1 cellular context compared by ENCODE assay signal in the genomic region with DNA sequence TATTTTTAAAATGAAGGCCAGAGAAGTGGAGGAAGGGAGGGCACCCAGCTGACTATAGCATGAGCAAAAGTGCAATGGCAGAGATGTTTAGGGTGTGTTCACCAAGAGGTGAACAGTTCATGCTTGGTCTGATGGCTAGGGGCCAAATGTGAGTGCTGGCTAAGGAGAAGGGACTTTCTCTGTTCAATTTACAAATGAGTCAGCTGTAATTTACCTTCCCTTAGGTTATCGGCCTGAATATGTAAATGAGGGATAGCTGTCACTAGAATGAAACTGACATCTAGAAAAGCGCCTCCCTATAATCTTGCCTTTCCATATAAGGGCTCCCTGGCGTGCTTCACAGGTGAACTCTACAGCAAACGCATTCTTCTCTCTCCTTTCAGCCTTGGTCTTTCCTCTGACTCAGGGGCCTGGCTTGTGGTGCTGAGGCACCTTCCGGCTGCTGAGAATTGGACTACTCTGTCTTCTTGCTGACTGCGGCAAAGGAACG.
TF ChIP-seq lines count a peak whose summit lies in the region.

No MANE protein-coding gene starts in this region.

TF ChIP-seq in K562, 482 proteins besides CTCF, POLR2A, EP300 and RAD21 (continued from another document and continues in another):
- TF ChIP-seq, protein P1, sequence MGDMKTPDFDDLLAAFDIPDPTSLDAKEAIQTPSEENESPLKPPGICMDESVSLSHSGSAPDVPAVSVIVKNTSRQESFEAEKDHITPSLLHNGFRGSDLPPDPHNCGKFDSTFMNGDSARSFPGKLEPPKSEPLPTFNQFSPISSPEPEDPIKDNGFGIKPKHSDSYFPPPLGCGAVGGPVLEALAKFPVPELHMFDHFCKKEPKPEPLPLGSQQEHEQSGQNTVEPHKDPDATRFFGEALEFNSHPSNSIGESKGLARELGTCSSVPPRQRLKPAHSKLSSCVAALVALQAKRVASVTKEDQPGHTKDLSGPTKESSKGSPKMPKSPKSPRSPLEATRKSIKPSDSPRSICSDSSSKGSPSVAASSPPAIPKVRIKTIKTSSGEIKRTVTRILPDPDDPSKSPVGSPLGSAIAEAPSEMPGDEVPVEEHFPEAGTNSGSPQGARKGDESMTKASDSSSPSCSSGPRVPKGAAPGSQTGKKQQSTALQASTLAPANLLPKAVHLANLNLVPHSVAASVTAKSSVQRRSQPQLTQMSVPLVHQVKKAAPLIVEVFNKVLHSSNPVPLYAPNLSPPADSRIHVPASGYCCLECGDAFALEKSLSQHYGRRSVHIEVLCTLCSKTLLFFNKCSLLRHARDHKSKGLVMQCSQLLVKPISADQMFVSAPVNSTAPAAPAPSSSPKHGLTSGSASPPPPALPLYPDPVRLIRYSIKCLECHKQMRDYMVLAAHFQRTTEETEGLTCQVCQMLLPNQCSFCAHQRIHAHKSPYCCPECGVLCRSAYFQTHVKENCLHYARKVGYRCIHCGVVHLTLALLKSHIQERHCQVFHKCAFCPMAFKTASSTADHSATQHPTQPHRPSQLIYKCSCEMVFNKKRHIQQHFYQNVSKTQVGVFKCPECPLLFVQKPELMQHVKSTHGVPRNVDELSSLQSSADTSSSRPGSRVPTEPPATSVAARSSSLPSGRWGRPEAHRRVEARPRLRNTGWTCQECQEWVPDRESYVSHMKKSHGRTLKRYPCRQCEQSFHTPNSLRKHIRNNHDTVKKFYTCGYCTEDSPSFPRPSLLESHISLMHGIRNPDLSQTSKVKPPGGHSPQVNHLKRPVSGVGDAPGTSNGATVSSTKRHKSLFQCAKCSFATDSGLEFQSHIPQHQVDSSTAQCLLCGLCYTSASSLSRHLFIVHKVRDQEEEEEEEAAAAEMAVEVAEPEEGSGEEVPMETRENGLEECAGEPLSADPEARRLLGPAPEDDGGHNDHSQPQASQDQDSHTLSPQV (IDR thresholded peaks at IDR 0.05), result 0 out of 2 replicates have a peak, but pooled peaks have one; percentile 33
- TF ChIP-seq, protein P2, sequence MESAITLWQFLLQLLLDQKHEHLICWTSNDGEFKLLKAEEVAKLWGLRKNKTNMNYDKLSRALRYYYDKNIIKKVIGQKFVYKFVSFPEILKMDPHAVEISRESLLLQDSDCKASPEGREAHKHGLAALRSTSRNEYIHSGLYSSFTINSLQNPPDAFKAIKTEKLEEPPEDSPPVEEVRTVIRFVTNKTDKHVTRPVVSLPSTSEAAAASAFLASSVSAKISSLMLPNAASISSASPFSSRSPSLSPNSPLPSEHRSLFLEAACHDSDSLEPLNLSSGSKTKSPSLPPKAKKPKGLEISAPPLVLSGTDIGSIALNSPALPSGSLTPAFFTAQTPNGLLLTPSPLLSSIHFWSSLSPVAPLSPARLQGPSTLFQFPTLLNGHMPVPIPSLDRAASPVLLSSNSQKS (CRISPR knock-in tag; IDR thresholded peaks at IDR 0.05), result no peak
- TF ChIP-seq, protein P3, sequence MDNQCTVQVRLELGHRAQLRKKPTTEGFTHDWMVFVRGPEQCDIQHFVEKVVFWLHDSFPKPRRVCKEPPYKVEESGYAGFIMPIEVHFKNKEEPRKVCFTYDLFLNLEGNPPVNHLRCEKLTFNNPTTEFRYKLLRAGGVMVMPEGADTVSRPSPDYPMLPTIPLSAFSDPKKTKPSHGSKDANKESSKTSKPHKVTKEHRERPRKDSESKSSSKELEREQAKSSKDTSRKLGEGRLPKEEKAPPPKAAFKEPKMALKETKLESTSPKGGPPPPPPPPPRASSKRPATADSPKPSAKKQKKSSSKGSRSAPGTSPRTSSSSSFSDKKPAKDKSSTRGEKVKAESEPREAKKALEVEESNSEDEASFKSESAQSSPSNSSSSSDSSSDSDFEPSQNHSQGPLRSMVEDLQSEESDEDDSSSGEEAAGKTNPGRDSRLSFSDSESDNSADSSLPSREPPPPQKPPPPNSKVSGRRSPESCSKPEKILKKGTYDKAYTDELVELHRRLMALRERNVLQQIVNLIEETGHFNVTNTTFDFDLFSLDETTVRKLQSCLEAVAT (IDR thresholded peaks at IDR 0.05), result no peak
- TF ChIP-seq TBP (optimal IDR thresholded peaks at IDR 0.05; ENCODE audit: low read depth, low read length) (no peak), FOS (IDR thresholded peaks at IDR 0.05; ENCODE audit: extremely low read depth, insufficient read length) (no peak), ZNF184 (CRISPR knock-in tag; IDR thresholded peaks at IDR 0.05) (no peak), GABPA (tag; conservative IDR thresholded peaks at IDR 0.05; ENCODE audit: low read depth) (no peak), MXI1 (IDR thresholded peaks at IDR 0.05; ENCODE audit: low read depth, low read length) (no peak), ZBTB7A (IDR thresholded peaks at IDR 0.05; ENCODE audit: borderline replicate concordance, control insufficient read depth, low read depth, low read length) (no peak), ZSCAN29 (IDR thresholded peaks at IDR 0.05) (no peak), ATF7 (IDR thresholded peaks at IDR 0.05) (peak; percentile 47; the same call in 1 of the 2 replicates), NR2C1 (IDR thresholded peaks at IDR 0.05) (no peak), NR2C1 (tag; IDR thresholded peaks at IDR 0.05) (peak; percentile 20; the same call in 1 of the 2 replicates), TARDBP (IDR thresholded peaks at IDR 0.05) (no peak), ZKSCAN1 (IDR thresholded peaks at IDR 0.05; ENCODE audit: low read depth, low read length) (no peak), ATF1 (CRISPR knock-in tag; IDR thresholded peaks at IDR 0.05) (no peak), ATF1 (tag; IDR thresholded peaks at IDR 0.05) (no peak), SMARCC2 (IDR thresholded peaks at IDR 0.05; ENCODE audit: low read depth) (no peak), ARID2 (IDR thresholded peaks at IDR 0.05) (no peak), FOXA3 (CRISPR knock-in tag; conservative IDR thresholded peaks at IDR 0.05 in 1 of 2, IDR thresholded peaks at IDR 0.05 in 1 of 2) (no peak), BRF1 (IDR thresholded peaks at IDR 0.05; ENCODE audit: borderline replicate concordance, extremely low read depth, insufficient read length) (no peak), TEAD4 (IDR thresholded peaks at IDR 0.05; ENCODE audit: low read length) (0 out of 2 replicates have a peak, but pooled peaks have one; percentile 10), TEAD4 (CRISPR knock-in tag; IDR thresholded peaks at IDR 0.05; ENCODE audit: borderline replicate concordance) (no peak), ILK (tag; IDR thresholded peaks at IDR 0.05; ENCODE audit: borderline replicate concordance, low read depth) (no peak), ZC3H4 (CRISPR knock-in tag; IDR thresholded peaks at IDR 0.05; ENCODE audit: borderline replicate concordance) (no peak), ZNF696 (CRISPR knock-in tag; conservative IDR thresholded peaks at IDR 0.05) (no peak), HDAC8 (tag; IDR thresholded peaks at IDR 0.05) (no peak), HDGF (IDR thresholded peaks at IDR 0.05) (no peak), HDAC3 (IDR thresholded peaks at IDR 0.05; ENCODE audit: borderline replicate concordance, partially characterized antibody) (no peak), RFX7 (CRISPR knock-in tag; IDR thresholded peaks at IDR 0.05) (no peak), XRCC3 (IDR thresholded peaks at IDR 0.05) (no peak), RCOR1 (IDR thresholded peaks at IDR 0.05; ENCODE audit: borderline replicate concordance in 1 of 2, low read depth in 2 of 2, low read length in 2 of 2) (no peak; a peak in 1 of 4 replicates)
- TF ChIP-seq, protein P4, sequence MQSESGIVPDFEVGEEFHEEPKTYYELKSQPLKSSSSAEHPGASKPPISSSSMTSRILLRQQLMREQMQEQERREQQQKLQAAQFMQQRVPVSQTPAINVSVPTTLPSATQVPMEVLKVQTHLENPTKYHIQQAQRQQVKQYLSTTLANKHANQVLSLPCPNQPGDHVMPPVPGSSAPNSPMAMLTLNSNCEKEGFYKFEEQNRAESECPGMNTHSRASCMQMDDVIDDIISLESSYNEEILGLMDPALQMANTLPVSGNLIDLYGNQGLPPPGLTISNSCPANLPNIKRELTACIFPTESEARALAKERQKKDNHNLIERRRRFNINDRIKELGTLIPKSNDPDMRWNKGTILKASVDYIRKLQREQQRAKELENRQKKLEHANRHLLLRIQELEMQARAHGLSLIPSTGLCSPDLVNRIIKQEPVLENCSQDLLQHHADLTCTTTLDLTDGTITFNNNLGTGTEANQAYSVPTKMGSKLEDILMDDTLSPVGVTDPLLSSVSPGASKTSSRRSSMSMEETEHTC (IDR thresholded peaks at IDR 0.05), result no peak
- TF ChIP-seq, protein P5, sequence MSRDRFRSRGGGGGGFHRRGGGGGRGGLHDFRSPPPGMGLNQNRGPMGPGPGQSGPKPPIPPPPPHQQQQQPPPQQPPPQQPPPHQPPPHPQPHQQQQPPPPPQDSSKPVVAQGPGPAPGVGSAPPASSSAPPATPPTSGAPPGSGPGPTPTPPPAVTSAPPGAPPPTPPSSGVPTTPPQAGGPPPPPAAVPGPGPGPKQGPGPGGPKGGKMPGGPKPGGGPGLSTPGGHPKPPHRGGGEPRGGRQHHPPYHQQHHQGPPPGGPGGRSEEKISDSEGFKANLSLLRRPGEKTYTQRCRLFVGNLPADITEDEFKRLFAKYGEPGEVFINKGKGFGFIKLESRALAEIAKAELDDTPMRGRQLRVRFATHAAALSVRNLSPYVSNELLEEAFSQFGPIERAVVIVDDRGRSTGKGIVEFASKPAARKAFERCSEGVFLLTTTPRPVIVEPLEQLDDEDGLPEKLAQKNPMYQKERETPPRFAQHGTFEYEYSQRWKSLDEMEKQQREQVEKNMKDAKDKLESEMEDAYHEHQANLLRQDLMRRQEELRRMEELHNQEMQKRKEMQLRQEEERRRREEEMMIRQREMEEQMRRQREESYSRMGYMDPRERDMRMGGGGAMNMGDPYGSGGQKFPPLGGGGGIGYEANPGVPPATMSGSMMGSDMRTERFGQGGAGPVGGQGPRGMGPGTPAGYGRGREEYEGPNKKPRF (IDR thresholded peaks at IDR 0.05; ENCODE audit: low read depth, low read length), result no peak
- TF ChIP-seq, protein P6, sequence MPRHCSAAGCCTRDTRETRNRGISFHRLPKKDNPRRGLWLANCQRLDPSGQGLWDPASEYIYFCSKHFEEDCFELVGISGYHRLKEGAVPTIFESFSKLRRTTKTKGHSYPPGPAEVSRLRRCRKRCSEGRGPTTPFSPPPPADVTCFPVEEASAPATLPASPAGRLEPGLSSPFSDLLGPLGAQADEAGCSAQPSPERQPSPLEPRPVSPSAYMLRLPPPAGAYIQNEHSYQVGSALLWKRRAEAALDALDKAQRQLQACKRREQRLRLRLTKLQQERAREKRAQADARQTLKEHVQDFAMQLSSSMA (CRISPR knock-in tag; IDR thresholded peaks at IDR 0.05), result no peak
- TF ChIP-seq, protein P7, sequence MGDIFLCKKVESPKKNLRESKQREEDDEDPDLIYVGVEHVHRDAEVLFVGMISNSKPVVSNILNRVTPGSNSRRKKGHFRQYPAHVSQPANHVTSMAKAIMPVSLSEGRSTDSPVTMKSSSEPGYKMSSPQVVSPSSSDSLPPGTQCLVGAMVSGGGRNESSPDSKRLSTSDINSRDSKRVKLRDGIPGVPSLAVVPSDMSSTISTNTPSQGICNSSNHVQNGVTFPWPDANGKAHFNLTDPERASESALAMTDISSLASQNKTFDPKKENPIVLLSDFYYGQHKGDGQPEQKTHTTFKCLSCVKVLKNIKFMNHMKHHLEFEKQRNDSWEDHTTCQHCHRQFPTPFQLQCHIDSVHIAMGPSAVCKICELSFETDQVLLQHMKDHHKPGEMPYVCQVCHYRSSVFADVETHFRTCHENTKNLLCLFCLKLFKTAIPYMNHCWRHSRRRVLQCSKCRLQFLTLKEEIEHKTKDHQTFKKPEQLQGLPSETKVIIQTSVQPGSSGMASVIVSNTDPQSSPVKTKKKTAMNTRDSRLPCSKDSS (IDR thresholded peaks at IDR 0.05; ENCODE audit: low read depth, partially characterized antibody), result no peak
- TF ChIP-seq, protein P8, sequence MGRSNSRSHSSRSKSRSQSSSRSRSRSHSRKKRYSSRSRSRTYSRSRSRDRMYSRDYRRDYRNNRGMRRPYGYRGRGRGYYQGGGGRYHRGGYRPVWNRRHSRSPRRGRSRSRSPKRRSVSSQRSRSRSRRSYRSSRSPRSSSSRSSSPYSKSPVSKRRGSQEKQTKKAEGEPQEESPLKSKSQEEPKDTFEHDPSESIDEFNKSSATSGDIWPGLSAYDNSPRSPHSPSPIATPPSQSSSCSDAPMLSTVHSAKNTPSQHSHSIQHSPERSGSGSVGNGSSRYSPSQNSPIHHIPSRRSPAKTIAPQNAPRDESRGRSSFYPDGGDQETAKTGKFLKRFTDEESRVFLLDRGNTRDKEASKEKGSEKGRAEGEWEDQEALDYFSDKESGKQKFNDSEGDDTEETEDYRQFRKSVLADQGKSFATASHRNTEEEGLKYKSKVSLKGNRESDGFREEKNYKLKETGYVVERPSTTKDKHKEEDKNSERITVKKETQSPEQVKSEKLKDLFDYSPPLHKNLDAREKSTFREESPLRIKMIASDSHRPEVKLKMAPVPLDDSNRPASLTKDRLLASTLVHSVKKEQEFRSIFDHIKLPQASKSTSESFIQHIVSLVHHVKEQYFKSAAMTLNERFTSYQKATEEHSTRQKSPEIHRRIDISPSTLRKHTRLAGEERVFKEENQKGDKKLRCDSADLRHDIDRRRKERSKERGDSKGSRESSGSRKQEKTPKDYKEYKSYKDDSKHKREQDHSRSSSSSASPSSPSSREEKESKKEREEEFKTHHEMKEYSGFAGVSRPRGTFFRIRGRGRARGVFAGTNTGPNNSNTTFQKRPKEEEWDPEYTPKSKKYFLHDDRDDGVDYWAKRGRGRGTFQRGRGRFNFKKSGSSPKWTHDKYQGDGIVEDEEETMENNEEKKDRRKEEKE (IDR thresholded peaks at IDR 0.05; ENCODE audit: borderline replicate concordance in 1 of 2, control insufficient read depth in 1 of 2, low read depth in 2 of 2, low read length in 1 of 2), result no peak
- TF ChIP-seq, protein P9, sequence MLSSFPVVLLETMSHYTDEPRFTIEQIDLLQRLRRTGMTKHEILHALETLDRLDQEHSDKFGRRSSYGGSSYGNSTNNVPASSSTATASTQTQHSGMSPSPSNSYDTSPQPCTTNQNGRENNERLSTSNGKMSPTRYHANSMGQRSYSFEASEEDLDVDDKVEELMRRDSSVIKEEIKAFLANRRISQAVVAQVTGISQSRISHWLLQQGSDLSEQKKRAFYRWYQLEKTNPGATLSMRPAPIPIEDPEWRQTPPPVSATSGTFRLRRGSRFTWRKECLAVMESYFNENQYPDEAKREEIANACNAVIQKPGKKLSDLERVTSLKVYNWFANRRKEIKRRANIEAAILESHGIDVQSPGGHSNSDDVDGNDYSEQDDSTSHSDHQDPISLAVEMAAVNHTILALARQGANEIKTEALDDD (IDR thresholded peaks at IDR 0.05), result no peak
- TF ChIP-seq, protein P10, sequence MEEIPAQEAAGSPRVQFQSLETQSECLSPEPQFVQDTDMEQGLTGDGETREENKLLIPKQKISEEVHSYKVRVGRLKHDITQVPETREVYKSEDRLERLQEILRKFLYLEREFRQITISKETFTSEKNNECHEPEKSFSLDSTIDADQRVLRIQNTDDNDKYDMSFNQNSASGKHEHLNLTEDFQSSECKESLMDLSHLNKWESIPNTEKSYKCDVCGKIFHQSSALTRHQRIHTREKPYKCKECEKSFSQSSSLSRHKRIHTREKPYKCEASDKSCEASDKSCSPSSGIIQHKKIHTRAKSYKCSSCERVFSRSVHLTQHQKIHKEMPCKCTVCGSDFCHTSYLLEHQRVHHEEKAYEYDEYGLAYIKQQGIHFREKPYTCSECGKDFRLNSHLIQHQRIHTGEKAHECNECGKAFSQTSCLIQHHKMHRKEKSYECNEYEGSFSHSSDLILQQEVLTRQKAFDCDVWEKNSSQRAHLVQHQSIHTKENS (CRISPR knock-in tag; IDR thresholded peaks at IDR 0.05), result no peak
